In genomic region chr1:153933420-153933819, GRCh38 we compare ENCODE assay signal across 17 cellular contexts.
"Had no signal": no experiment of that assay in that cellular context is flagged by ENCODE, and none has a peak within 500 bp of the region (broad histone marks: within the 10 kb centered on the region; RNA-seq: fewer than 3 reads in every experiment).

No MANE protein-coding gene starts in this region.

- H3K4me1 ChIP-seq: pancreas had no signal

- FAIRE-seq: pancreas had no signal

- H3K4me2 ChIP-seq: smooth muscle cell had no signal

- H3K4me3 ChIP-seq: dorsolateral prefrontal cortex, heart left ventricle, mucosa of descending colon, pancreas, smooth muscle cell, thoracic aorta, transverse colon had no signal

- H3K27me3 ChIP-seq: dorsolateral prefrontal cortex, heart left ventricle, pancreas, transverse colon had no signal

- H3K9me3 ChIP-seq: heart left ventricle, mucosa of descending colon, pancreas, thoracic aorta, transverse colon had no signal

- DNase-seq: cortex of kidney; effector CD8-positive, alpha-beta T cell; foreskin melanocyte; heart left ventricle; hippocampal formation; naive thymus-derived CD8-positive, alpha-beta T cell; stimulated activated CD4-positive, alpha-beta T cell treated with anti-CD3 and anti-CD28 coated beads, Interleukin-4, amount 100 ng/mL, for 1 hour; stimulated activated CD8-positive, alpha-beta memory T cell treated with anti-CD3 and anti-CD28 coated beads, Interleukin-4, amount 100 ng/mL, for 48 hours; transverse colon had no signal

- H3K27ac ChIP-seq: heart left ventricle, pancreas, thoracic aorta, transverse colon had no signal

- ATAC-seq: heart left ventricle; left lobe of liver; mucosa of descending colon; naive thymus-derived CD8-positive, alpha-beta T cell; pancreas; right cardiac atrium; stimulated activated effector memory CD8-positive, alpha-beta T cell treated with anti-CD3 and anti-CD28 coated beads, Interleukin-12 subunit alpha, Interleukin-12 subunit beta, amount 100 ng/mL, for 72 hours had no signal
